ENCODE assay signal across 8 cellular contexts in genomic region chr6:75526502-75527127, GRCh38. TPM values are rescaled to one million over a fixed set of nuclear protein-coding genes. Genes with fewer than 3 reads are reported as not detected.
DNase-seq lines count a peak whose midpoint lies in the region; ATAC-seq, FAIRE-seq and TF ChIP-seq lines count a peak whose summit lies in the region.

No MANE protein-coding gene starts in this region.

- peak; percentile 27 to 73 (median 59) for DNase-seq in CD4-positive, CD25-positive, alpha-beta regulatory T cell
- DNase-seq in GM19239 (ENCODE audit: insufficient read length, low spot score) (peak; percentile 13), NOMO-1 (lab: John Stamatoyannopoulos, UW; ENCODE audit: unreplicated experiment in 2 of 2) (peak; percentile 49 to 80), epidermal melanocyte (ENCODE audit: insufficient read length, low spot score) (peak; percentile 49), naive B cell (peak; percentile 26), suprapubic skin (ENCODE audit: low spot score in 2 of 2) (no peak)
- peak; percentile 3 for DNase-seq in activated CD8-positive, alpha-beta memory T cell treated with anti-CD3 and anti-CD28 coated beads, Interleukin-2, amount 50 U/mL, for 1 hour (ENCODE audit: extremely low read depth)

- peaks cover 15% of the 10 kb centered on the region for H3K27me3 Mint-ChIP-seq in CD4-positive, CD25-positive, alpha-beta regulatory T cell
- peaks cover 27 to 44% (median 38%) of the 10 kb centered on the region in 3 donors for H3K27me3 Mint-ChIP-seq in naive B cell

- TF ChIP-seq POLR2A in suprapubic skin (IDR thresholded peaks at IDR 0.05), result no peak

- TF ChIP-seq EP300 in suprapubic skin (IDR thresholded peaks at IDR 0.05), result no peak

- peak; percentile 71 to 74 for ATAC-seq in CD4-positive, CD25-positive, alpha-beta regulatory T cell (ENCODE audit: low read depth in 2 of 2)
- ATAC-seq in HG03565 (IDR thresholded peaks at IDR 0.05; ENCODE audit: unreplicated experiment) (peak; percentile 78), naive B cell (ENCODE audit: low read depth in 2 of 2) (peak; percentile 55 to 67)

- H3K27me3 ChIP-seq in CD4-positive, CD25-positive, alpha-beta regulatory T cell (ENCODE audit: control insufficient read depth, insufficient read depth, low read length), result peaks cover 14% of the 10 kb centered on the region
- H3K27me3 ChIP-seq in suprapubic skin, result no peaks in the 10 kb centered on the region

- no peaks in the 10 kb centered on the region for H3K9me3 Mint-ChIP-seq in CD4-positive, CD25-positive, alpha-beta regulatory T cell
- H3K9me3 Mint-ChIP-seq in naive B cell, result no peaks in the 10 kb centered on the region

- H3K4me3 Mint-ChIP-seq in CD4-positive, CD25-positive, alpha-beta regulatory T cell, result no peak overlapping the region
- no peak overlapping the region for H3K4me3 Mint-ChIP-seq in naive B cell

- H3K36me3 ChIP-seq in CD4-positive, CD25-positive, alpha-beta regulatory T cell (ENCODE audit: control insufficient read depth, insufficient read depth, low read length), result no peaks in the 10 kb centered on the region
- no peaks in the 10 kb centered on the region for H3K36me3 ChIP-seq in suprapubic skin

- H3K27ac Mint-ChIP-seq in CD4-positive, CD25-positive, alpha-beta regulatory T cell, result no peak overlapping the region
- H3K27ac Mint-ChIP-seq in naive B cell, result no peak overlapping the region

- no peak overlapping the region for H3K4me3 ChIP-seq in CD4-positive, CD25-positive, alpha-beta regulatory T cell (ENCODE audit: low read depth, low read length)
- no peak overlapping the region for H3K4me3 ChIP-seq in suprapubic skin

- H3K9me3 ChIP-seq in CD4-positive, CD25-positive, alpha-beta regulatory T cell (ENCODE audit: control insufficient read depth in 2 of 2, low read length in 2 of 2), result no peaks in the 10 kb centered on the region
- H3K9me3 ChIP-seq in suprapubic skin, result no peaks in the 10 kb centered on the region

- FAIRE-seq in GM19239 (lab: Jason Lieb, UNC), result peak; percentile 82

- H3K4me1 ChIP-seq in CD4-positive, CD25-positive, alpha-beta regulatory T cell (ENCODE audit: control insufficient read depth, insufficient read depth, low read length, poor library complexity, severe bottlenecking), result no peaks in the 10 kb centered on the region
- H3K4me1 ChIP-seq in suprapubic skin, result peaks cover 4% of the 10 kb centered on the region

- 7% methylated on average over 4 of the region's 4 CpGs for WGBS in suprapubic skin

- H3K27ac ChIP-seq in CD4-positive, CD25-positive, alpha-beta regulatory T cell (ENCODE audit: insufficient read depth, low read length, poor library complexity, severe bottlenecking), result no peak overlapping the region
- H3K27ac ChIP-seq in suprapubic skin, result no peak overlapping the region

- H3K36me3 Mint-ChIP-seq in CD4-positive, CD25-positive, alpha-beta regulatory T cell, result no peaks in the 10 kb centered on the region
- no peaks in the 10 kb centered on the region for H3K36me3 Mint-ChIP-seq in naive B cell

- H3K4me1 Mint-ChIP-seq in CD4-positive, CD25-positive, alpha-beta regulatory T cell, result no peaks in the 10 kb centered on the region
- H3K4me1 Mint-ChIP-seq in naive B cell, result no peaks in the 10 kb centered on the region

- peak; percentile 56 to 71 for TF ChIP-seq CTCF in suprapubic skin (IDR thresholded peaks at IDR 0.05)

RNA-seq across cellular contexts. Expression of gene FILIP1, which starts 33.0 kb away (rescaled TPM):
- not detected for total RNA-seq in CD4-positive, CD25-positive, alpha-beta regulatory T cell
- polyA plus RNA-seq in CD4-positive, CD25-positive, alpha-beta regulatory T cell, result under 1 TPM in 1 of 4 donors, not detected in 3; 0.02 TPM
- not detected for polyA plus RNA-seq in naive B cell (ENCODE audit: low read depth in 6 of 6)
- 1 to 10 TPM in 1 of 4 donors, under 1 TPM in 3; 0.08 to 2.3 (median 0.25) TPM for total RNA-seq in suprapubic skin

Comparison
In these comparisons a context has a peak if more than half of its experiments do, and no peak if none do; other contexts are left out.
1. DNase-seq: peak in CD4-positive, CD25-positive, alpha-beta regulatory T cell (3 of 3), GM19239 (single experiment), NOMO-1 (2 of 2), activated CD8-positive, alpha-beta memory T cell treated with anti-CD3 and anti-CD28 coated beads, Interleukin-2, amount 50 U/mL, for 1 hour (single experiment), epidermal melanocyte (single experiment) and naive B cell (single experiment); none in suprapubic skin (0 of 2).
2. Peak in every context shown above with its lines, with median percentiles within 50 percentile points of each other: ATAC-seq.